In genomic region chr11:118180300-118180703, GRCh38 we compare ENCODE assay signal across 12 cellular contexts. TPM values are rescaled to one million over a fixed set of nuclear protein-coding genes. Genes with fewer than 3 reads are reported as not detected.
DNase-seq lines count a peak whose midpoint lies in the region; ATAC-seq, FAIRE-seq and TF ChIP-seq lines count a peak whose summit lies in the region.
"Had no signal": no experiment of that assay in that cellular context is flagged by ENCODE, and none has a peak within 500 bp of the region (broad histone marks: within the 10 kb centered on the region; RNA-seq: fewer than 3 reads in every experiment).

No MANE protein-coding gene starts in this region.

- H3K4me1 ChIP-seq in GM12878 (ENCODE audit: control insufficient read depth, insufficient read depth, low read length) (no peaks in the 10 kb centered on the region), keratinocyte (ENCODE audit: control insufficient read depth, extremely low read depth, insufficient read depth, low read length) (peaks cover 26% of the 10 kb centered on the region), tibial artery (peaks cover 0 to 9% (median 3%) of the 10 kb centered on the region in 4 donors)

- H2AFZ ChIP-seq in GM12878 (ENCODE audit: control insufficient read depth, low read depth, low read length) (no peak overlapping the region), keratinocyte (ENCODE audit: control insufficient read depth, low read length) (peak overlapping the region; percentile 88)

- H3K27ac Mint-ChIP-seq in activated CD4-positive, alpha-beta T cell treated with anti-CD3 and anti-CD28 coated beads, Interleukin-2, amount 10 ng/mL, durations not matched to agents 7 days and 5 days = no peak overlapping the region
- H3K27ac Mint-ChIP-seq: stimulated activated naive CD8-positive, alpha-beta T cell treated with anti-CD3 and anti-CD28 coated beads, Interleukin-15, Interleukin-2, amounts not matched to agents 100 ng/mL and 50 ng/mL, for 24 hours had no signal

- no peak overlapping the region for H3K4me3 ChIP-seq in GM12878
- H3K4me3 ChIP-seq in keratinocyte (ENCODE audit: control insufficient read depth in 2 of 3, extremely low read depth in 1 of 3, insufficient read depth in 2 of 3, low read depth in 1 of 3, low read length in 3 of 3) = no peak overlapping the region
- H3K4me3 ChIP-seq in tibial artery = no peak overlapping the region

- peaks cover 22% of the 10 kb centered on the region for H3K27me3 Mint-ChIP-seq in activated CD4-positive, alpha-beta T cell treated with anti-CD3 and anti-CD28 coated beads, Interleukin-2, amount 10 ng/mL, durations not matched to agents 7 days and 5 days

- TF ChIP-seq CTCF in GM12878 (IDR thresholded peaks at IDR 0.05 in 2 of 3, conservative IDR thresholded peaks at IDR 0.05 in 1 of 3; ENCODE audit: control insufficient read depth in 2 of 3, extremely low read depth in 1 of 3, insufficient read depth in 1 of 3, low read depth in 3 of 3, low read length in 3 of 3) = 0 out of 6 replicates have a peak, but pooled peaks of 1 of the 3 experiments have one; percentile 2
- TF ChIP-seq CTCF in keratinocyte (optimal IDR thresholded peaks at IDR 0.05 in 1 of 3, IDR thresholded peaks at IDR 0.05 in 1 of 3, conservative IDR thresholded peaks at IDR 0.05 in 1 of 3; ENCODE audit: extremely low read depth in 1 of 3, insufficient read depth in 2 of 3, low read length in 3 of 3) = peak in 2 of 3 experiments; percentile 20 to 23
- TF ChIP-seq CTCF in tibial artery (IDR thresholded peaks at IDR 0.05) = no peak

- FAIRE-seq in GM12878 (lab: Jason Lieb, UNC) = no peak
- FAIRE-seq in keratinocyte (lab: Jason Lieb, UNC) = peak; percentile 9

- no peak for TF ChIP-seq POLR2A in GM12878 (IDR thresholded peaks at IDR 0.05; ENCODE audit: low read depth, low read length)

- POLR2A ChIA-PET in activated CD4-positive, alpha-beta T cell treated with anti-CD3 and anti-CD28 coated beads, Interleukin-2, amount 10 ng/mL, durations not matched to agents 7 days and 5 days (lab: Charles Lee) = interaction anchor here (0.7 to 1.1 kb wide), 2 partner anchors 11 to 72 kb away, joined by 3 to 4 read pairs; partner anchors contain the start of gene MPZL3
- POLR2A ChIA-PET in GM12878 (lab: Charles Lee) = interaction anchor here (1.0 kb wide), 1 partner anchor 14 kb away, joined by 3 read pairs; no protein-coding TSS in a partner anchor

- H3K27ac ChIP-seq in GM12878 (ENCODE audit: control insufficient read depth, insufficient read depth) = no peak overlapping the region
- H3K27ac ChIP-seq in keratinocyte (ENCODE audit: control insufficient read depth, insufficient read depth, low read length) = no peak overlapping the region
- no peak overlapping the region for H3K27ac ChIP-seq in tibial artery
- H3K27ac ChIP-seq: C4-2B had no signal

- H3K9me3 Mint-ChIP-seq in activated CD4-positive, alpha-beta T cell treated with anti-CD3 and anti-CD28 coated beads, Interleukin-2, amount 10 ng/mL, durations not matched to agents 7 days and 5 days = no peaks in the 10 kb centered on the region
- H3K9me3 Mint-ChIP-seq: stimulated activated naive CD8-positive, alpha-beta T cell treated with anti-CD3 and anti-CD28 coated beads, Interleukin-15, Interleukin-2, amounts not matched to agents 100 ng/mL and 50 ng/mL, for 24 hours had no signal

- H4K20me1 ChIP-seq in GM12878 (ENCODE audit: control insufficient read depth, insufficient read depth) (no peaks in the 10 kb centered on the region), keratinocyte (ENCODE audit: control insufficient read depth, extremely low read depth, insufficient read depth, low read length) (no peaks in the 10 kb centered on the region)

- peak; percentile 29 for DNase-seq in activated CD4-positive, alpha-beta T cell treated with anti-CD3 and anti-CD28 coated beads, Interleukin-2, amount 10 ng/mL, durations not matched to agents 7 days and 5 days
- no peak for DNase-seq in activated CD4-positive, alpha-beta T cell treated with anti-CD3 and anti-CD28 coated beads for 4 hours
- no peak for DNase-seq in GM12878 (ENCODE audit: low read depth, low spot score)
- DNase-seq in keratinocyte (ENCODE audit: low read depth, low spot score) = no peak
- DNase-seq in tibial artery = peak; percentile 38 to 61
- no peak for DNase-seq in A172 (ENCODE audit: low spot score)

- RAD21 ChIA-PET in GM12878 (lab: Charles Lee; ENCODE audit: unreplicated experiment) = interaction anchor here (1.0 to 2.4 kb wide), 3 partner anchors 9 to 115 kb away, joined by 3 to 8 read pairs (median 3); no protein-coding TSS in a partner anchor

- H3K9me1 ChIP-seq in keratinocyte (ENCODE audit: control insufficient read depth, extremely low read depth, insufficient read depth, low read length) = peaks cover 3% of the 10 kb centered on the region

- H3K4me2 ChIP-seq in GM12878 (ENCODE audit: control insufficient read depth, insufficient read depth) (no peak overlapping the region), keratinocyte (ENCODE audit: control insufficient read depth, extremely low read depth, insufficient read depth, low read depth, low read length) (peak overlapping the region; percentile 66)

- no peak overlapping the region for H3K4me3 Mint-ChIP-seq in activated CD4-positive, alpha-beta T cell treated with anti-CD3 and anti-CD28 coated beads, Interleukin-2, amount 10 ng/mL, durations not matched to agents 7 days and 5 days
- H3K4me3 Mint-ChIP-seq: stimulated activated naive CD8-positive, alpha-beta T cell treated with anti-CD3 and anti-CD28 coated beads, Interleukin-15, Interleukin-2, amounts not matched to agents 100 ng/mL and 50 ng/mL, for 24 hours had no signal

- dilution Hi-C loops in keratinocyte (cut with MboI; ENCODE audit: extremely low pct_ligation_motif_present, low sequenced_read_pairs) = no loop called here

- H3K27me3 ChIP-seq in GM12878 (replicated peaks in 1 of 2; ENCODE audit: control insufficient read depth in 2 of 2, insufficient read depth in 2 of 2, low read length in 1 of 2) = peaks cover 0 to 7% of the 10 kb centered on the region in 2 experiments; a peak in 1 of 4 replicates
- no peaks in the 10 kb centered on the region for H3K27me3 ChIP-seq in keratinocyte (ENCODE audit: control insufficient read depth, extremely low read depth, insufficient read depth, low read length)
- peaks cover 0 to 39% of the 10 kb centered on the region in 2 donors for H3K27me3 ChIP-seq in tibial artery

- SMC1A ChIA-PET in GM12878 (lab: Charles Lee; ENCODE audit: uncharacterized antibody, unreplicated experiment) = interaction anchor here (0.6 to 3.4 kb wide), 6 partner anchors 9 to 115 kb away, joined by 3 to 18 read pairs (median 3); no protein-coding TSS in a partner anchor

- TF ChIP-seq RAD21 in GM12878 (IDR thresholded peaks at IDR 0.05; ENCODE audit: insufficient read depth, low read depth, low read length) = no peak

- H3K79me2 ChIP-seq in GM12878 (ENCODE audit: control insufficient read depth, insufficient read depth, low read length) = no peaks in the 10 kb centered on the region
- no peaks in the 10 kb centered on the region for H3K79me2 ChIP-seq in keratinocyte (ENCODE audit: control insufficient read depth, insufficient read depth, low read length)

- TF ChIP-seq EP300 in GM12878 (IDR thresholded peaks at IDR 0.05; ENCODE audit: borderline replicate concordance in 1 of 2, control insufficient read depth in 1 of 2, low read depth in 2 of 2, low read length in 2 of 2) = no peak

- H3K9ac ChIP-seq in GM12878 (ENCODE audit: control insufficient read depth, insufficient read depth, low read length) (no peak overlapping the region), keratinocyte (ENCODE audit: control insufficient read depth, extremely low read depth, insufficient read depth, low read length) (peak overlapping the region; percentile 44)

- CTCF ChIA-PET in activated CD4-positive, alpha-beta T cell treated with anti-CD3 and anti-CD28 coated beads, Interleukin-2, amount 10 ng/mL, durations not matched to agents 7 days and 5 days (lab: Charles Lee) = interaction anchor here (0.7 to 3.6 kb wide), 4 partner anchors 10 to 428 kb away, joined by 3 to 44 read pairs (median 6); no protein-coding TSS in a partner anchor
- CTCF ChIA-PET in GM12878 (lab: Yijun Ruan, JAX) = interaction anchor here (0.8 to 4.0 kb wide), 8 partner anchors 9 to 168 kb away, joined by 3 to 35 read pairs (median 4); no protein-coding TSS in a partner anchor

- in situ Hi-C loops in GM12878 (cut with MboI) = no loop called here

- no TSS peak for BruUV-seq in GM12878 (replicated peaks; lab: Mats Ljungman, UMichigan)

- ATAC-seq in GM12878 = peak; percentile 88
- no peak for ATAC-seq in HG02623 (IDR thresholded peaks at IDR 0.05; ENCODE audit: unreplicated experiment)
- no peak for ATAC-seq in GM21576 (IDR thresholded peaks at IDR 0.05; ENCODE audit: unreplicated experiment)

- H3K9me3 ChIP-seq in GM12878 (replicated peaks; ENCODE audit: control insufficient read depth, insufficient read depth, low read length) (no peaks in the 10 kb centered on the region), keratinocyte (ENCODE audit: control insufficient read depth, low read depth, low read length) (no peaks in the 10 kb centered on the region), tibial artery (no peaks in the 10 kb centered on the region)

- H3K36me3 ChIP-seq in GM12878 (ENCODE audit: control insufficient read depth in 2 of 2, insufficient read depth in 2 of 2, low read length in 1 of 2) (no peaks in the 10 kb centered on the region), keratinocyte (ENCODE audit: control insufficient read depth in 2 of 2, extremely low read depth in 1 of 2, insufficient read depth in 2 of 2, low read length in 2 of 2) (no peaks in the 10 kb centered on the region), tibial artery (no peaks in the 10 kb centered on the region)

- intact Hi-C loops in GM12878 (cut with micrococcal nuclease; ENCODE audit: unreplicated experiment) (no loop called here), tibial artery (cut with DNase I; ENCODE audit: low total_unique reads) (no loop called here)

- WGBS in GM12878 (ENCODE audit: insufficient coverage, insufficient replicate concordance, low lambda C conversion rate, missing lambda C conversion rate) = 6% methylated on average over 11 of the region's 11 CpGs

- H3K4me1 Mint-ChIP-seq in activated CD4-positive, alpha-beta T cell treated with anti-CD3 and anti-CD28 coated beads, Interleukin-2, amount 10 ng/mL, durations not matched to agents 7 days and 5 days = peaks cover 8% of the 10 kb centered on the region

- H3K36me3 Mint-ChIP-seq in activated CD4-positive, alpha-beta T cell treated with anti-CD3 and anti-CD28 coated beads, Interleukin-2, amount 10 ng/mL, durations not matched to agents 7 days and 5 days (ENCODE audit: low read depth) = no peaks in the 10 kb centered on the region

RNA-seq across cellular contexts. Expression of gene SCN2B, which starts 3.9 kb away (rescaled TPM):
- not detected for total RNA-seq in activated CD4-positive, alpha-beta T cell treated with anti-CD3 and anti-CD28 coated beads, Interleukin-2, amount 10 ng/mL, durations not matched to agents 7 days and 5 days
- total RNA-seq in GM12878 (2013; cell fraction: nucleolus; rRNA removed) = not detected in 2 replicates
- 0.05 TPM in 1 of 2 replicates, not detected in the other for total RNA-seq in GM12878 (2014; rRNA removed)
- total RNA-seq in GM12878 (2014; rRNA removed; fragmentation: Illumina TruSeq; extraction: Trizol) = not detected in 2 replicates
- total RNA-seq in GM12878 (2021) = not detected in 2 replicates
- not detected for polyA plus RNA-seq in GM12878 (2011; ENCODE audit: low read depth)
- 0.01 TPM in 1 of 2 replicates, not detected in the other for polyA plus RNA-seq in GM12878 (2011; rRNA removed)
- polyA plus RNA-seq in GM12878 (2011; cell fraction: cytosol; rRNA removed) = not detected in 2 replicates
- not detected in 2 replicates for polyA plus RNA-seq in GM12878 (2011; cell fraction: nucleus; rRNA removed)
- not detected in 2 replicates for polyA plus RNA-seq in GM12878 (2012)
- not detected in 2 replicates for polyA plus RNA-seq in GM12878 (2014; fragmentation: Illumina TruSeq; extraction: Trizol)
- polyA plus RNA-seq in GM12878 (2014; fragmentation: Nextera tagmentation; extraction: Ambion mirVana) = not detected
- polyA plus RNA-seq in GM12878 (2014; rRNA removed) = not detected in 2 replicates
- polyA plus RNA-seq in GM12878 (2016; fragmentation: Nextera tagmentation; extraction: Ambion mirVana) = not detected
- not detected in 2 replicates for polyA minus RNA-seq in GM12878 (2011; rRNA and poly(A)+ RNA removed)
- not detected in 2 replicates for polyA minus RNA-seq in GM12878 (2011; cell fraction: cytosol; rRNA and poly(A)+ RNA removed)
- not detected in 2 replicates for polyA minus RNA-seq in GM12878 (2011; cell fraction: nucleus; rRNA and poly(A)+ RNA removed)
- 0.48 to 0.59 TPM (median 0.56 TPM) in 3 replicates for polyA plus RNA-seq in keratinocyte
- polyA plus RNA-seq in keratinocyte (2011; ENCODE audit: low read depth) = not detected
- polyA plus RNA-seq in keratinocyte (2011; cell fraction: cytosol; rRNA removed) = 0.18 and 0.22 TPM in 2 replicates
- polyA plus RNA-seq in keratinocyte (2011; cell fraction: nucleus; rRNA removed) = 0.89 and 1.1 TPM in 2 replicates
- polyA plus RNA-seq in keratinocyte (2012; ENCODE audit: low replicate concordance) = 0.27 and 0.46 TPM in 2 replicates
- polyA minus RNA-seq in keratinocyte = 0.66 to 1.3 TPM (median 0.89 TPM) in 3 replicates
- polyA minus RNA-seq in keratinocyte (2011; cell fraction: cytosol; rRNA and poly(A)+ RNA removed) = not detected
- 0.95 and 1.8 TPM in 2 replicates for polyA minus RNA-seq in keratinocyte (2011; cell fraction: nucleus; rRNA and poly(A)+ RNA removed)
- not detected in 2 replicates for total RNA-seq in A172 (2014; rRNA removed; shearing (Covaris generic))
- total RNA-seq: NCI-H460 had no signal

RNA-seq across cellular contexts. Expression of gene SCN4B, which starts 27.7 kb away (rescaled TPM):
- total RNA-seq in activated CD4-positive, alpha-beta T cell treated with anti-CD3 and anti-CD28 coated beads, Interleukin-2, amount 10 ng/mL, durations not matched to agents 7 days and 5 days = under 1 TPM in 1 of 2 experiments, not detected in 1; 0.10 TPM
- 0.10 and 0.32 TPM in 2 replicates for total RNA-seq in GM12878 (2013; cell fraction: nucleolus; rRNA removed)
- total RNA-seq in GM12878 (2014; rRNA removed) (not detected in 2 replicates), GM12878 (2014; rRNA removed; fragmentation: Illumina TruSeq; extraction: Trizol) (not detected in 2 replicates), GM12878 (2021) (0.08 TPM in 1 of 2 replicates, not detected in the other)
- not detected for polyA plus RNA-seq in GM12878 (2011; ENCODE audit: low read depth)
- polyA plus RNA-seq in GM12878 (2011; rRNA removed) (0.49 and 0.55 TPM in 2 replicates), GM12878 (2014; fragmentation: Illumina TruSeq; extraction: Trizol) (0.01 TPM in 1 of 2 replicates, not detected in the other), GM12878 (2014; fragmentation: Nextera tagmentation; extraction: Ambion mirVana) (under 1 TPM in 1 of 2 experiments, not detected in 1; 0.04 TPM), GM12878 (2014; rRNA removed) (0.03 TPM in 1 of 2 replicates, not detected in the other), GM12878 (2016; fragmentation: Nextera tagmentation; extraction: Ambion mirVana) (under 1 TPM; 0.04 to 0.12 TPM), keratinocyte (6.3 to 10.8 TPM (median 7.7 TPM) in 3 replicates)
- polyA plus RNA-seq in GM12878 (2011; cell fraction: cytosol; rRNA removed) = 0.23 and 0.30 TPM in 2 replicates
- 0.47 and 1.3 TPM in 2 replicates for polyA plus RNA-seq in GM12878 (2011; cell fraction: nucleus; rRNA removed)
- polyA plus RNA-seq in GM12878 (2012) = 0.03 TPM in 1 of 2 replicates, not detected in the other
- polyA minus RNA-seq in GM12878 (2011; rRNA and poly(A)+ RNA removed) = 0.51 and 0.77 TPM in 2 replicates
- polyA minus RNA-seq in GM12878 (2011; cell fraction: cytosol; rRNA and poly(A)+ RNA removed) = not detected in 2 replicates
- polyA minus RNA-seq in GM12878 (2011; cell fraction: nucleus; rRNA and poly(A)+ RNA removed) = 0.12 and 0.19 TPM in 2 replicates
- 3.9 TPM for polyA plus RNA-seq in keratinocyte (2011; ENCODE audit: low read depth)
- polyA plus RNA-seq in keratinocyte (2011; cell fraction: cytosol; rRNA removed) = 4.1 and 4.9 TPM in 2 replicates
- polyA plus RNA-seq in keratinocyte (2011; cell fraction: nucleus; rRNA removed) = 14.6 and 22.7 TPM in 2 replicates
- polyA plus RNA-seq in keratinocyte (2012; ENCODE audit: low replicate concordance) = 5.3 and 15.1 TPM in 2 replicates
- polyA minus RNA-seq in keratinocyte = 7.0 to 9.4 TPM (median 7.7 TPM) in 3 replicates
- 7.7 TPM for polyA minus RNA-seq in keratinocyte (2011; cell fraction: cytosol; rRNA and poly(A)+ RNA removed)
- polyA minus RNA-seq in keratinocyte (2011; cell fraction: nucleus; rRNA and poly(A)+ RNA removed) = 7.9 and 15.6 TPM in 2 replicates
- 0.84 TPM in 1 of 2 replicates, not detected in the other for total RNA-seq in A172 (2014; rRNA removed; shearing (Covaris generic))
- total RNA-seq: NCI-H460 had no signal

RNA-seq across cellular contexts. Expression of gene JAML, which starts 44.5 kb away (rescaled TPM):
- 100 to 1,000 TPM; 117 to 122 TPM for total RNA-seq in activated CD4-positive, alpha-beta T cell treated with anti-CD3 and anti-CD28 coated beads, Interleukin-2, amount 10 ng/mL, durations not matched to agents 7 days and 5 days
- total RNA-seq in GM12878 (2013; cell fraction: nucleolus; rRNA removed) = 12.6 TPM in 2 replicates
- total RNA-seq in GM12878 (2014; rRNA removed) (2.9 and 5.0 TPM in 2 replicates), GM12878 (2014; rRNA removed; fragmentation: Illumina TruSeq; extraction: Trizol) (3.4 and 4.7 TPM in 2 replicates), GM12878 (2021) (2.4 and 3.7 TPM in 2 replicates)
- 0.88 TPM for polyA plus RNA-seq in GM12878 (2011; ENCODE audit: low read depth)
- polyA plus RNA-seq in GM12878 (2011; rRNA removed) (0.50 and 0.60 TPM in 2 replicates), GM12878 (2014; fragmentation: Illumina TruSeq; extraction: Trizol) (4.8 and 6.1 TPM in 2 replicates), GM12878 (2014; fragmentation: Nextera tagmentation; extraction: Ambion mirVana) (1 to 10 TPM; 2.9 to 3.5 TPM), GM12878 (2014; rRNA removed) (2.1 and 4.0 TPM in 2 replicates), GM12878 (2016; fragmentation: Nextera tagmentation; extraction: Ambion mirVana) (1 to 10 TPM; 7.7 to 8.1 TPM), keratinocyte (0.01 TPM in 1 of 3 replicates, not detected in the others)
- polyA plus RNA-seq in GM12878 (2011; cell fraction: cytosol; rRNA removed) = 0.25 and 0.27 TPM in 2 replicates
- polyA plus RNA-seq in GM12878 (2011; cell fraction: nucleus; rRNA removed) = 1.2 and 1.5 TPM in 2 replicates
- polyA plus RNA-seq in GM12878 (2012) = 0.62 and 1.2 TPM in 2 replicates
- polyA minus RNA-seq in GM12878 (2011; rRNA and poly(A)+ RNA removed) = 0.31 and 0.66 TPM in 2 replicates
- polyA minus RNA-seq in GM12878 (2011; cell fraction: cytosol; rRNA and poly(A)+ RNA removed) = not detected in 2 replicates
- polyA minus RNA-seq in GM12878 (2011; cell fraction: nucleus; rRNA and poly(A)+ RNA removed) = 0.57 and 0.85 TPM in 2 replicates
- 0.35 TPM for polyA plus RNA-seq in keratinocyte (2011; ENCODE audit: low read depth)
- polyA plus RNA-seq in keratinocyte (2011; cell fraction: cytosol; rRNA removed) = not detected in 2 replicates
- 0.13 TPM in 1 of 2 replicates, not detected in the other for polyA plus RNA-seq in keratinocyte (2011; cell fraction: nucleus; rRNA removed)
- polyA plus RNA-seq in keratinocyte (2012; ENCODE audit: low replicate concordance) = 0.16 TPM in 1 of 2 replicates, not detected in the other
- polyA minus RNA-seq in keratinocyte = not detected in 3 replicates
- polyA minus RNA-seq in keratinocyte (2011; cell fraction: cytosol; rRNA and poly(A)+ RNA removed) = not detected
- not detected in 2 replicates for polyA minus RNA-seq in keratinocyte (2011; cell fraction: nucleus; rRNA and poly(A)+ RNA removed)
- total RNA-seq in A172 (2014; rRNA removed; shearing (Covaris generic)) = not detected in 2 replicates
- total RNA-seq: epithelial cell of proximal tubule, NCI-H460 had no signal

Comparison
In these comparisons a context has a peak if more than half of its experiments do, and no peak if none do; other contexts are left out.
1. DNase-seq: peak in activated CD4-positive, alpha-beta T cell treated with anti-CD3 and anti-CD28 coated beads, Interleukin-2, amount 10 ng/mL, durations not matched to agents 7 days and 5 days (single experiment) and tibial artery (2 of 2); none in activated CD4-positive, alpha-beta T cell treated with anti-CD3 and anti-CD28 coated beads for 4 hours (0 of 2), GM12878 (single experiment), keratinocyte (single experiment) and A172 (single experiment).
2. CTCF ChIP-seq: peak in keratinocyte (2 of 3); none in tibial artery (0 of 2).
3. RNA of gene JAML, which starts 44.5 kb away (total RNA-seq): 117 to 122 TPM in activated CD4-positive, alpha-beta T cell treated with anti-CD3 and anti-CD28 coated beads, Interleukin-2, amount 10 ng/mL, durations not matched to agents 7 days and 5 days; 2.4 to 12.6 TPM in GM12878 and not detected in A172; every median in the first group is over 4 times any median in the second.